Comparison of ENCODE assay signal across 28 cellular contexts in genomic region chr5:155898284-155898683, GRCh38.
"Had no signal": no experiment of that assay in that cellular context is flagged by ENCODE, and none has a peak within 500 bp of the region (broad histone marks: within the 10 kb centered on the region; RNA-seq: fewer than 3 reads in every experiment).

No MANE protein-coding gene starts in this region.

- H3K4me3 ChIP-seq: cardiac muscle cell, SK-N-MC had no signal

- DNase-seq: activated CD4-positive, alpha-beta memory T cell treated with anti-CD3 and anti-CD28 coated beads for 36 hours; activated CD4-positive, alpha-beta T cell treated with anti-CD3 and anti-CD28 coated beads, Interleukin-2, amount 10 ng/mL, durations not matched to agents 7 days and 5 days; activated CD4-positive, CD25-positive, alpha-beta regulatory T cell; activated CD8-positive, alpha-beta memory T cell treated with anti-CD3 and anti-CD28 coated beads for 24 hours; activated effector memory CD4-positive, alpha-beta T cell treated with anti-CD3 and anti-CD28 coated beads, Interleukin-2, amount 50 U/mL, for 16 hours; activated naive CD4-positive, alpha-beta T cell treated with Interleukin-2 at 50 U/mL for 16 hours; activated naive CD8-positive, alpha-beta T cell treated with anti-CD3 and anti-CD28 coated beads, Interleukin-2, amount 50 U/mL, for 24 hours; activated T-cell treated with anti-CD3 and anti-CD28 coated beads, Interleukin-2, amount 50 U/mL, for 4 hours; amygdala; brain microvascular endothelial cell; NCI-H1092; NCI-H1417; NCI-H2029; NCI-H2107; NCI-H345; NCI-H510A; NCI-H526 treated with DMSO at 0.1 percent for 48 hours; NK-92 treated with Interleukin-12 subunit alpha and Interleukin-12 subunit beta, amount 100 ng/mL, for 24 hours; OCI-M1; RPMI8226; T-cell had no signal

- H3K36me3 ChIP-seq: brain microvascular endothelial cell, cardiac muscle cell had no signal

- H3K27me3 ChIP-seq: brain microvascular endothelial cell, cardiac muscle cell had no signal

- H3K9ac ChIP-seq: KMS-11 had no signal

- H3K27ac ChIP-seq: brain microvascular endothelial cell, cardiac muscle cell, KMS-11, SK-N-MC, VCaP had no signal

- ATAC-seq: activated naive CD4-positive, alpha-beta T cell treated with anti-CD3 and anti-CD28 coated beads, Interleukin-2, amount 50 U/mL, for 72 hours; activated naive CD8-positive, alpha-beta T cell treated with anti-CD3 and anti-CD28 coated beads, Interleukin-2, amount 50 U/mL, for 24 hours; activated T-cell treated with anti-CD3 and anti-CD28 coated beads, Interleukin-2, amount 50 U/mL, for 4 hours; Panc1; Right ventricle myocardium inferior; T-cell had no signal

- H3K4me2 ChIP-seq: KMS-11 had no signal
